1 cellular context compared by ENCODE assay signal in genomic region chr6:49978332-49979226, GRCh38.
TF ChIP-seq lines count a peak whose summit lies in the region.

No MANE protein-coding gene starts in this region.

TF ChIP-seq in IMR-90, 13 proteins besides CTCF, POLR2A, EP300 and RAD21 (continued from another document):
- TF ChIP-seq RFX5 (IDR thresholded peaks at IDR 0.05; ENCODE audit: low read depth, low read length) (no peak), CHD1 (IDR thresholded peaks at IDR 0.05; ENCODE audit: low read depth, low read length) (no peak), FOS (IDR thresholded peaks at IDR 0.05; ENCODE audit: low read depth, low read length) (no peak), MAZ (IDR thresholded peaks at IDR 0.05; ENCODE audit: borderline replicate concordance, low read depth, low read length) (no peak), SMC3 (IDR thresholded peaks at IDR 0.05; ENCODE audit: low read depth, low read length) (no peak), RCOR1 (IDR thresholded peaks at IDR 0.05; ENCODE audit: insufficient replicate concordance, low read length) (no peak), MXI1 (IDR thresholded peaks at IDR 0.05; ENCODE audit: borderline replicate concordance, low read depth, low read length) (no peak)
